In genomic region chr3:126928921-126929485, GRCh38 we compare ENCODE assay signal across 13 cellular contexts.
"Had no signal": no experiment of that assay in that cellular context is flagged by ENCODE, and none has a peak within 500 bp of the region (broad histone marks: within the 10 kb centered on the region; RNA-seq: fewer than 3 reads in every experiment).

No MANE protein-coding gene starts in this region.

- H3K27me3 ChIP-seq: foreskin keratinocyte, upper lobe of left lung, uterus had no signal

- ATAC-seq: foreskin keratinocyte; naive thymus-derived CD4-positive, alpha-beta T cell; sciatic nerve had no signal

- H3K4me3 ChIP-seq: skin epidermis, upper lobe of left lung, uterus had no signal

- H3K27ac ChIP-seq: foreskin keratinocyte, neutrophil, skin epidermis, upper lobe of left lung, uterus had no signal

- H3K36me3 ChIP-seq: neutrophil, upper lobe of left lung, uterus had no signal

- H3K9me3 ChIP-seq: neutrophil, upper lobe of left lung, uterus had no signal

- DNase-seq: dermis blood vessel endothelial cell; foreskin keratinocyte; head of caudate nucleus; hippocampal formation; kidney glomerular epithelial cell; naive thymus-derived CD4-positive, alpha-beta T cell; stimulated activated CD4-positive, alpha-beta T cell treated with anti-CD3 and anti-CD28 coated beads, Interleukin-12 subunit alpha, Interleukin-12 subunit beta, amount 100 ng/mL, for 4 hours; stimulated activated naive CD4-positive, alpha-beta T cell treated with Interleukin-2 at 50 U/mL for 16 hours; upper lobe of left lung; uterus had no signal
